In the genomic region with DNA sequence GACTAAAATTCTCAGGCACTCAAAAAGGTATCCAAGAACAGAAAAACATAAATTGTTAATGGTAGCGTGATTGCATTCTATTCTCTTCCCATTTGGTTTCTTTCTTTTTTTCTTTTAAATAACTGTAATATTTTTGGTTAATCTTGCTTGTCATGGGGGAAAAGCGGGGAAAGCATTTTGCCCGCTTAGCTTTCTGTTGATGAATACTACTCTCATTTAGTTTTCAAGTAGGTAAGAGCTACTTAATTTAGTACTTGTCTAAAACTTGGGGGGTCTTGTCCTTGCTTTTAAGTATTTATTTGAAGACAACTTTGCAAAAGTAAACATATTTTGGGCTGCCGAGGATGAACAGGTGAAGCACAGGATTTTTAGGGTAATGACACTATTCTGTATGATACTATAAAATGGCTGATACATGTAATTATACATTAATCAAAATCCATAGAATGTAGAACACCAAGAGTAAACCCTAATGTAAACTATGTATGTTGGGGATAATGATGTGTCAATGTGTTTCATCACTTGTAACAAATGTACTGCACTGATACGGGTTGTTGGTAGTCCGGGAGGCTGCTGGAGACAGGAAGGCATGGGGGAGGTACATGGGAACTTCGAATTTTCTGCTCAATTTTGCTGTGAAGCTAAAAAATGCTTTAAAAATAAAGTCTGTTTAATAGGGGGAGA, we compare ENCODE assay signal across 9 cellular contexts. TPM values are rescaled to one million over a fixed set of nuclear protein-coding genes. Genes with fewer than 3 reads are reported as not detected.
DNase-seq lines count a peak whose midpoint lies in the region; ATAC-seq, FAIRE-seq and TF ChIP-seq lines count a peak whose summit lies in the region.
"Had no signal": no experiment of that assay in that cellular context is flagged by ENCODE, and none has a peak within 500 bp of the region (broad histone marks: within the 10 kb centered on the region; RNA-seq: fewer than 3 reads in every experiment).

No MANE protein-coding gene starts in this region.

- peaks cover 0 to 3% of the 10 kb centered on the region in 2 experiments for H3K36me3 ChIP-seq in keratinocyte (ENCODE audit: control insufficient read depth in 2 of 2, extremely low read depth in 1 of 2, insufficient read depth in 2 of 2, low read length in 2 of 2)
- no peaks in the 10 kb centered on the region for H3K36me3 ChIP-seq in testis (ENCODE audit: low read depth, missing control alignments)
- H3K36me3 ChIP-seq: BE2C had no signal

- dilution Hi-C loops in keratinocyte (cut with MboI; ENCODE audit: extremely low pct_ligation_motif_present, low sequenced_read_pairs), result no loop called here

- no peaks in the 10 kb centered on the region for H3K9me3 ChIP-seq in keratinocyte (ENCODE audit: control insufficient read depth, low read depth, low read length)
- no peaks in the 10 kb centered on the region for H3K9me3 ChIP-seq in testis
- H3K9me3 ChIP-seq: BE2C had no signal

- 49% methylated on average over 7 of the region's 7 CpGs for WGBS in testis, 2 donors

- peaks cover 56% of the 10 kb centered on the region for H3K4me1 Mint-ChIP-seq in activated CD4-positive, alpha-beta T cell treated with anti-CD3 and anti-CD28 coated beads, Interleukin-2, amount 10 ng/mL, durations not matched to agents 7 days and 5 days
- H3K4me1 Mint-ChIP-seq in activated T-helper 1 cell treated with anti-CD3 and anti-CD28 coated beads, Interleukin-12 subunit alpha, Interleukin-12 subunit beta, Interleukin-2, Interleukin-4 antibody, amounts not matched to agents 30 ng/mL and 10 ng/mL and 1 ng/mL, durations not matched to agents 14 hours and 24 hours and 36 hours (ENCODE audit: low read depth), result peaks cover 56% of the 10 kb centered on the region

- no peak for TF ChIP-seq CTCF in keratinocyte (optimal IDR thresholded peaks at IDR 0.05 in 1 of 3, IDR thresholded peaks at IDR 0.05 in 1 of 3, conservative IDR thresholded peaks at IDR 0.05 in 1 of 3; ENCODE audit: extremely low read depth in 1 of 3, insufficient read depth in 2 of 3, low read length in 3 of 3)
- no peak for TF ChIP-seq CTCF in testis (IDR thresholded peaks at IDR 0.05)

- DNase-seq in activated CD4-positive, alpha-beta T cell treated with anti-CD3 and anti-CD28 coated beads, Interleukin-2, amount 10 ng/mL, durations not matched to agents 7 days and 5 days, result no peak
- no peak for DNase-seq in activated CD4-positive, alpha-beta T cell treated with anti-CD3 and anti-CD28 coated beads, Interleukin-2, amount 50 U/mL, for 4 hours
- no peak for DNase-seq in activated T-helper 1 cell treated with anti-CD3 and anti-CD28 coated beads, Interleukin-12 subunit alpha, Interleukin-12 subunit beta, Interleukin-2, Interleukin-4 antibody, amounts not matched to agents 30 ng/mL and 10 ng/mL and 1 ng/mL, durations not matched to agents 14 hours and 24 hours and 36 hours (ENCODE audit: low spot score)
- DNase-seq in keratinocyte (ENCODE audit: low read depth, low spot score), result no peak
- DNase-seq in testis, result peak; percentile 42
- DNase-seq in SHP77 (lab: John Stamatoyannopoulos, UW), result no peak
- DNase-seq: BE2C had no signal

- H3K4me2 ChIP-seq in keratinocyte (ENCODE audit: control insufficient read depth, extremely low read depth, insufficient read depth, low read depth, low read length), result peak overlapping the region; percentile 86

- no peaks in the 10 kb centered on the region for H3K9me1 ChIP-seq in keratinocyte (ENCODE audit: control insufficient read depth, extremely low read depth, insufficient read depth, low read length)

- H3K4me3 ChIP-seq in keratinocyte (ENCODE audit: control insufficient read depth in 2 of 3, extremely low read depth in 1 of 3, insufficient read depth in 2 of 3, low read depth in 1 of 3, low read length in 3 of 3) (peak overlapping the region; percentile 70 to 95 (median 85)), testis (peak overlapping the region in 1 of 2 donors; percentile 72)

- H3K27ac ChIP-seq in keratinocyte (ENCODE audit: control insufficient read depth, insufficient read depth, low read length), result peak overlapping the region; percentile 96
- H3K27ac ChIP-seq in testis, result peak overlapping the region; percentile 81 to 84

- H3K4me1 ChIP-seq in keratinocyte (ENCODE audit: control insufficient read depth, extremely low read depth, insufficient read depth, low read length), result peaks cover 41% of the 10 kb centered on the region
- H3K4me1 ChIP-seq in testis, result peaks cover 26% of the 10 kb centered on the region
- H3K4me1 ChIP-seq: BE2C had no signal

- H3K79me2 ChIP-seq in keratinocyte (ENCODE audit: control insufficient read depth, insufficient read depth, low read length), result peaks cover 62% of the 10 kb centered on the region

- no peak overlapping the region for H2AFZ ChIP-seq in keratinocyte (ENCODE audit: control insufficient read depth, low read length)

- peaks cover 7% of the 10 kb centered on the region for H4K20me1 ChIP-seq in keratinocyte (ENCODE audit: control insufficient read depth, extremely low read depth, insufficient read depth, low read length)

- intact Hi-C loops in activated T-helper 1 cell treated with anti-CD3 and anti-CD28 coated beads, Interleukin-12 subunit alpha, Interleukin-12 subunit beta, Interleukin-2, Interleukin-4 antibody, amounts not matched to agents 30 ng/mL and 10 ng/mL and 1 ng/mL, durations not matched to agents 14 hours and 24 hours and 36 hours (cut with micrococcal nuclease), result loop anchor here (1.0 to 10.0 kb wide), 7 partner anchors 20 to 1973 kb away; partner anchors contain the start of genes CAPZA2, LSM8 and MDFIC
- intact Hi-C loops in testis (cut with DNase I; ENCODE audit: low total_unique reads), result no loop called here

- POLR2A ChIA-PET in activated CD4-positive, alpha-beta T cell treated with anti-CD3 and anti-CD28 coated beads, Interleukin-2, amount 10 ng/mL, durations not matched to agents 7 days and 5 days (lab: Charles Lee), result no interaction called here

- H3K9ac ChIP-seq in keratinocyte (ENCODE audit: control insufficient read depth, extremely low read depth, insufficient read depth, low read length), result peak overlapping the region; percentile 94

- FAIRE-seq in keratinocyte (lab: Jason Lieb, UNC), result peak; percentile 36

- ATAC-seq in GM18909 (IDR thresholded peaks at IDR 0.05; ENCODE audit: poor library complexity, unreplicated experiment) (no peak), HG03108 (IDR thresholded peaks at IDR 0.05; ENCODE audit: unreplicated experiment) (no peak)

- peak overlapping the region; percentile 95 for H3K4me3 Mint-ChIP-seq in activated CD4-positive, alpha-beta T cell treated with anti-CD3 and anti-CD28 coated beads, Interleukin-2, amount 10 ng/mL, durations not matched to agents 7 days and 5 days
- H3K4me3 Mint-ChIP-seq in activated T-helper 1 cell treated with anti-CD3 and anti-CD28 coated beads, Interleukin-12 subunit alpha, Interleukin-12 subunit beta, Interleukin-2, Interleukin-4 antibody, amounts not matched to agents 30 ng/mL and 10 ng/mL and 1 ng/mL, durations not matched to agents 14 hours and 24 hours and 36 hours, result peak overlapping the region; percentile 95

- peak overlapping the region; percentile 99 for H3K27ac Mint-ChIP-seq in activated CD4-positive, alpha-beta T cell treated with anti-CD3 and anti-CD28 coated beads, Interleukin-2, amount 10 ng/mL, durations not matched to agents 7 days and 5 days
- H3K27ac Mint-ChIP-seq in activated T-helper 1 cell treated with anti-CD3 and anti-CD28 coated beads, Interleukin-12 subunit alpha, Interleukin-12 subunit beta, Interleukin-2, Interleukin-4 antibody, amounts not matched to agents 30 ng/mL and 10 ng/mL and 1 ng/mL, durations not matched to agents 14 hours and 24 hours and 36 hours, result peak overlapping the region; percentile 91

- H3K27me3 ChIP-seq in keratinocyte (ENCODE audit: control insufficient read depth, extremely low read depth, insufficient read depth, low read length), result no peaks in the 10 kb centered on the region
- H3K27me3 ChIP-seq in testis, result no peaks in the 10 kb centered on the region

- peaks cover 54% of the 10 kb centered on the region for H3K36me3 Mint-ChIP-seq in activated CD4-positive, alpha-beta T cell treated with anti-CD3 and anti-CD28 coated beads, Interleukin-2, amount 10 ng/mL, durations not matched to agents 7 days and 5 days (ENCODE audit: low read depth)
- peaks cover 19% of the 10 kb centered on the region for H3K36me3 Mint-ChIP-seq in activated T-helper 1 cell treated with anti-CD3 and anti-CD28 coated beads, Interleukin-12 subunit alpha, Interleukin-12 subunit beta, Interleukin-2, Interleukin-4 antibody, amounts not matched to agents 30 ng/mL and 10 ng/mL and 1 ng/mL, durations not matched to agents 14 hours and 24 hours and 36 hours (ENCODE audit: low read depth)

- no peaks in the 10 kb centered on the region for H3K27me3 Mint-ChIP-seq in activated CD4-positive, alpha-beta T cell treated with anti-CD3 and anti-CD28 coated beads, Interleukin-2, amount 10 ng/mL, durations not matched to agents 7 days and 5 days
- peaks cover 2% of the 10 kb centered on the region for H3K27me3 Mint-ChIP-seq in activated T-helper 1 cell treated with anti-CD3 and anti-CD28 coated beads, Interleukin-12 subunit alpha, Interleukin-12 subunit beta, Interleukin-2, Interleukin-4 antibody, amounts not matched to agents 30 ng/mL and 10 ng/mL and 1 ng/mL, durations not matched to agents 14 hours and 24 hours and 36 hours (ENCODE audit: insufficient read depth)

- TF ChIP-seq POLR2A in testis (IDR thresholded peaks at IDR 0.05), result no peak

- CTCF ChIA-PET in activated CD4-positive, alpha-beta T cell treated with anti-CD3 and anti-CD28 coated beads, Interleukin-2, amount 10 ng/mL, durations not matched to agents 7 days and 5 days (lab: Charles Lee), result interaction anchor here (1.0 to 2.0 kb wide), 2 partner anchors 24 to 34 kb away, joined by 3 to 7 read pairs; no protein-coding TSS in a partner anchor

- H3K9me3 Mint-ChIP-seq in activated CD4-positive, alpha-beta T cell treated with anti-CD3 and anti-CD28 coated beads, Interleukin-2, amount 10 ng/mL, durations not matched to agents 7 days and 5 days, result peaks cover 17% of the 10 kb centered on the region
- no peaks in the 10 kb centered on the region for H3K9me3 Mint-ChIP-seq in activated T-helper 1 cell treated with anti-CD3 and anti-CD28 coated beads, Interleukin-12 subunit alpha, Interleukin-12 subunit beta, Interleukin-2, Interleukin-4 antibody, amounts not matched to agents 30 ng/mL and 10 ng/mL and 1 ng/mL, durations not matched to agents 14 hours and 24 hours and 36 hours

RNA-seq across cellular contexts. Expression of gene TES, which starts 1.7 kb away (rescaled TPM):
- 100 to 1,000 TPM; 139 to 140 TPM for total RNA-seq in activated CD4-positive, alpha-beta T cell treated with anti-CD3 and anti-CD28 coated beads, Interleukin-2, amount 10 ng/mL, durations not matched to agents 7 days and 5 days
- total RNA-seq in activated T-helper 1 cell treated with anti-CD3 and anti-CD28 coated beads, Interleukin-12 subunit alpha, Interleukin-12 subunit beta, Interleukin-2, Interleukin-4 antibody, amounts not matched to agents 30 ng/mL and 10 ng/mL and 1 ng/mL, durations not matched to agents 14 hours and 24 hours and 36 hours, result 36.2 and 38.4 TPM in 2 replicates
- polyA plus RNA-seq in keratinocyte (142 to 187 TPM (median 173 TPM) in 3 replicates), testis (ENCODE audit: insufficient read depth, low read depth, low replicate concordance) (120 TPM)
- polyA plus RNA-seq in keratinocyte (2011; ENCODE audit: low read depth), result 123 TPM
- 103 and 173 TPM in 2 replicates for polyA plus RNA-seq in keratinocyte (2011; cell fraction: cytosol; rRNA removed)
- polyA plus RNA-seq in keratinocyte (2011; cell fraction: nucleus; rRNA removed), result 185 and 224 TPM in 2 replicates
- 78.6 and 92.7 TPM in 2 replicates for polyA plus RNA-seq in keratinocyte (2012; ENCODE audit: low replicate concordance)
- polyA minus RNA-seq in keratinocyte, result 78.7 to 141 TPM (median 137 TPM) in 3 replicates
- polyA minus RNA-seq in keratinocyte (2011; cell fraction: cytosol; rRNA and poly(A)+ RNA removed), result 104 TPM
- polyA minus RNA-seq in keratinocyte (2011; cell fraction: nucleus; rRNA and poly(A)+ RNA removed), result 112 and 181 TPM in 2 replicates
- 10 to 100 TPM; 40.4 to 71.0 TPM for total RNA-seq in testis
